In genomic region chr11:3423138-3423715, GRCh38 we compare ENCODE assay signal across 1 cellular context.
TF ChIP-seq lines count a peak whose summit lies in the region.

No MANE protein-coding gene starts in this region.

TF ChIP-seq in HEK293, 187 proteins besides CTCF, POLR2A, EP300 and RAD21 (continued from another document):
- TF ChIP-seq ZBTB26 (tag by site-specific recombination; optimal IDR thresholded peaks at IDR 0.05): peak; percentile 61
- peak; percentile 98 for TF ChIP-seq ZBTB20 (tag by site-specific recombination; IDR thresholded peaks at IDR 0.05)
- TF ChIP-seq SP3 (tag by site-specific recombination; IDR thresholded peaks at IDR 0.05): peak; percentile 91
- peak; percentile 6; the same call in 1 of the 2 replicates for TF ChIP-seq ZBTB6 (tag by site-specific recombination; IDR thresholded peaks at IDR 0.05)
TF ChIP-seq in HEK293: peak in this region for 13; not testable (repeated sequence) for 174.
